11 cellular contexts compared by ENCODE assay signal in the genomic region with DNA sequence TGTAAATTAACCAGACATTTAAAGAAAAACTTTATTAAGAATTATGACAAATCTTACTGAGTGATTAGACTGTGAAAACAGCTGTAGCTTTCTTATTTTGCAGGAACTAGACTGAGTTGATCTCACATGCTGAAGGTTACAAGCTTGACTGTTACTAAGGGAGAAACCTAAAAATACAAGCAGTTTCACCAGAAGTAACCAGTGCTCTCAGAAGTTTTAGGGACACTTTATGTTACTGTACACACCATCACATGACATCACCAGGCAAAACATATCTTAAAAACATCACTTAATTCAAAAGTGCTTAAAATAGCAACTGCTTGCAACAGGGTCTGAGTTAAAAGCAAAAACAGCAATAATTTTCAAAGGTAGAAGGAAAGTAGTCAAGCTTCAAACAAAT. TPM values are rescaled to one million over a fixed set of nuclear protein-coding genes. Genes with fewer than 3 reads are reported as not detected.
DNase-seq lines count a peak whose midpoint lies in the region; ATAC-seq and TF ChIP-seq lines count a peak whose summit lies in the region.
"Had no signal": no experiment of that assay in that cellular context is flagged by ENCODE, and none has a peak within 500 bp of the region (broad histone marks: within the 10 kb centered on the region; RNA-seq: fewer than 3 reads in every experiment).

No MANE protein-coding gene starts in this region.

- H3K9me3 Mint-ChIP-seq in brain: peaks cover 0 to 14% (median 0%) of the 10 kb centered on the region in 5 experiments

- DNase-seq in GM10248 (ENCODE audit: extremely low spot score) (peak; percentile 13), head of caudate nucleus (no peak), NCI-H187 treated with DMSO at 0.1 percent for 48 hours (lab: John Stamatoyannopoulos, UW) (no peak), dedifferentiated amniotic fluid mesenchymal stem cell (ENCODE audit: extremely low spot score) (no peak), superior temporal gyrus (ENCODE audit: extremely low spot score) (no peak)
- DNase-seq: GOT3; NCI-H2107; stimulated activated CD4-positive, alpha-beta T cell treated with anti-CD3 and anti-CD28 coated beads, Interleukin-1b, Interleukin-23, amount 100 ng/mL, for 48 hours had no signal

- peaks cover 4% of the 10 kb centered on the region for H3K27me3 Mint-ChIP-seq in brain

- peaks cover 55% of the 10 kb centered on the region for H3K4me1 Mint-ChIP-seq in brain

- ATAC-seq in GM19467 (IDR thresholded peaks at IDR 0.05; ENCODE audit: unreplicated experiment) (peak; percentile 76), HG03060 (IDR thresholded peaks at IDR 0.05; ENCODE audit: low read depth, unreplicated experiment) (peak; percentile 57)

- peak overlapping the region in 3 of 5 experiments; percentile 12 to 42 (median 14) for H3K4me3 Mint-ChIP-seq in brain

- TF ChIP-seq CTCF in GM10248 (IDR thresholded peaks at IDR 0.05; ENCODE audit: control extremely low read depth, extremely low read depth, low read depth, missing control alignments) (no peak), brain (conservative IDR thresholded peaks at IDR 0.05) (no peak)

- peak overlapping the region in 1 of 5 experiments; percentile 15 for H3K27ac Mint-ChIP-seq in brain

- intact Hi-C loops in head of caudate nucleus (cut with DNase I): no loop called here

- CTCF ChIA-PET in GM10248 (lab: Yijun Ruan, JAX): interaction anchor here (0.8 kb wide), 1 partner anchor 25 kb away, joined by 3 read pairs; no protein-coding TSS in a partner anchor

- H3K36me3 Mint-ChIP-seq in brain: peaks cover 44% of the 10 kb centered on the region

- POLR2A ChIA-PET in GM10248 (lab: Yijun Ruan, JAX): no interaction called here

RNA-seq across cellular contexts. Expression of a gene that starts 5.4 kb away (rescaled TPM):
- polyA plus RNA-seq in brain (ENCODE audit: insufficient read depth, low read depth, low replicate concordance): 2.1 TPM
